Comparison of ENCODE assay signal across 1 cellular context in the genomic region with DNA sequence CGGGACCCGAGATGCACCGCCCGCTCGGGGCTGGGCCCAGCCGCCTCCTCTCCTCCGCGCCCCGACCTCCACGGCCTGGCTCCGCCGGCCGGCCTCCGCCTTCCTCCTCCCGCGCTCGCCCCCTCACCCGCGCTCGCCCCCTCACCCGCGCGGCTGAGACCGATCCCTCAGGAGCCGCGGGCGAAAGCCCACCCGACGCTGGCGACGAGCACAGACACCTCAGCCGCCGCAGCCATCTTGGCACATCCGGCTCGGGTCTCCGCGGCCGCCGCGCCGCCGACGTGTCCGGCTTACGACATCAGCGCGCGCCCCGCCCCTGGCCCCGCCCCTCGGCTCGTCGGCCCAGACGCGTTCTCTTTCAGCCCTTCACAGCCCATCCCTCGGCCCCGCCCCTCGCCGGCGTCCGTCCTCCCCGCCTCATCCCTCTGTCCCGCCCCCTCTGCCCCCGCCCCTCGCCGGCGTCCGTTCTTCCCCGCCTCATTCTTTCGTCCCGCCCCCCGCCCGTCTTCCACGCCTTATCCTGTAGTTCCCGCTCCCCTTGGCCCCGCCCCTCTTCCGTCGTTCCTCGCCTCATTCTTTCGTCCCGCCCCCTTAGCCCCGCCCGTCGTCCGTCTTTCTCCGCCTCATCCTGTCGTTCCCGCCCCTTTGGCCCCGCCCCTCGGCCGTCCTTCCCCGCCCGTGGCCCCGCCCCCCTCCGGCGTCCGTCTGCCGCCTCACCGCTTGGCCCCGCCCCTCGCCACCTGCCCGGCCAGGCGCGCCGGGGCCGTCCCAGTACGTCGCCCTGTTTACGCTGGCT.
TF ChIP-seq lines count a peak whose summit lies in the region.

A gene with protein sequence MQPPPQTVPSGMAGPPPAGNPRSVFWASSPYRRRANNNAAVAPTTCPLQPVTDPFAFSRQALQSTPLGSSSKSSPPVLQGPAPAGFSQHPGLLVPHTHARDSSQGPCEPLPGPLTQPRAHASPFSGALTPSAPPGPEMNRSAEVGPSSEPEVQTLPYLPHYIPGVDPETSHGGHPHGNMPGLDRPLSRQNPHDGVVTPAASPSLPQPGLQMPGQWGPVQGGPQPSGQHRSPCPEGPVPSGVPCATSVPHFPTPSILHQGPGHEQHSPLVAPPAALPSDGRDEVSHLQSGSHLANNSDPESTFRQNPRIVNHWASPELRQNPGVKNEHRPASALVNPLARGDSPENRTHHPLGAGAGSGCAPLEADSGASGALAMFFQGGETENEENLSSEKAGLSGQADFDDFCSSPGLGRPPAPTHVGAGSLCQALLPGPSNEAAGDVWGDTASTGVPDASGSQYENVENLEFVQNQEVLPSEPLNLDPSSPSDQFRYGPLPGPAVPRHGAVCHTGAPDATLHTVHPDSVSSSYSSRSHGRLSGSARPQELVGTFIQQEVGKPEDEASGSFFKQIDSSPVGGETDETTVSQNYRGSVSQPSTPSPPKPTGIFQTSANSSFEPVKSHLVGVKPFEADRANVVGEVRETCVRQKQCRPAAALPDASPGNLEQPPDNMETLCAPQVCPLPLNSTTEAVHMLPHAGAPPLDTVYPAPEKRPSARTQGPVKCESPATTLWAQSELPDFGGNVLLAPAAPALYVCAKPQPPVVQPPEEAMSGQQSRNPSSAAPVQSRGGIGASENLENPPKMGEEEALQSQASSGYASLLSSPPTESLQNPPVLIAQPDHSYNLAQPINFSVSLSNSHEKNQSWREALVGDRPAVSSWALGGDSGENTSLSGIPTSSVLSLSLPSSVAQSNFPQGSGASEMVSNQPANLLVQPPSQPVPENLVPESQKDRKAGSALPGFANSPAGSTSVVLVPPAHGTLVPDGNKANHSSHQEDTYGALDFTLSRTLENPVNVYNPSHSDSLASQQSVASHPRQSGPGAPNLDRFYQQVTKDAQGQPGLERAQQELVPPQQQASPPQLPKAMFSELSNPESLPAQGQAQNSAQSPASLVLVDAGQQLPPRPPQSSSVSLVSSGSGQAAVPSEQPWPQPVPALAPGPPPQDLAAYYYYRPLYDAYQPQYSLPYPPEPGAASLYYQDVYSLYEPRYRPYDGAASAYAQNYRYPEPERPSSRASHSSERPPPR (N-terminal part only) (minus strand): TSS at position 248 of the 796 bp plus-strand sequence. CDS start 5,425 bp downstream, outside the sequence.

TF ChIP-seq in GM23338, 12 proteins besides CTCF, POLR2A, EP300 and RAD21:
- TF ChIP-seq CREB1 (CRISPR knock-in tag; IDR thresholded peaks at IDR 0.05; ENCODE audit: low read depth) (peak; percentile 98), ZNF331 (CRISPR knock-in tag; IDR thresholded peaks at IDR 0.05; ENCODE audit: low read depth) (no peak), ZNF114 (CRISPR knock-in tag; IDR thresholded peaks at IDR 0.05) (no peak), POLR2AphosphoS5 (IDR thresholded peaks at IDR 0.05; ENCODE audit: low read depth) (peak; percentile 87)
- TF ChIP-seq, protein P1, sequence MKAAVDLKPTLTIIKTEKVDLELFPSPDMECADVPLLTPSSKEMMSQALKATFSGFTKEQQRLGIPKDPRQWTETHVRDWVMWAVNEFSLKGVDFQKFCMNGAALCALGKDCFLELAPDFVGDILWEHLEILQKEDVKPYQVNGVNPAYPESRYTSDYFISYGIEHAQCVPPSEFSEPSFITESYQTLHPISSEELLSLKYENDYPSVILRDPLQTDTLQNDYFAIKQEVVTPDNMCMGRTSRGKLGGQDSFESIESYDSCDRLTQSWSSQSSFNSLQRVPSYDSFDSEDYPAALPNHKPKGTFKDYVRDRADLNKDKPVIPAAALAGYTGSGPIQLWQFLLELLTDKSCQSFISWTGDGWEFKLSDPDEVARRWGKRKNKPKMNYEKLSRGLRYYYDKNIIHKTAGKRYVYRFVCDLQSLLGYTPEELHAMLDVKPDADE (IDR thresholded peaks at IDR 0.05): 0 out of 2 replicates have a peak, but pooled peaks have one; percentile 43
